Comparison of ENCODE assay signal across 27 cellular contexts in genomic region chr10:63910806-63911205, GRCh38.
"Had no signal": no experiment of that assay in that cellular context is flagged by ENCODE, and none has a peak within 500 bp of the region (broad histone marks: within the 10 kb centered on the region; RNA-seq: fewer than 3 reads in every experiment).

No MANE protein-coding gene starts in this region.

- H3K4me1 ChIP-seq: adrenal gland, body of pancreas, breast epithelium had no signal

- H3K9me3 ChIP-seq: adrenal gland, body of pancreas, breast epithelium had no signal

- H3K27me3 ChIP-seq: adrenal gland, body of pancreas had no signal

- FAIRE-seq: astrocyte, RCC 7860 had no signal

- H3K4me3 ChIP-seq: adrenal gland, body of pancreas, breast epithelium, PC-9 had no signal

- H3K4me2 ChIP-seq: PC-9 had no signal

- H2AFZ ChIP-seq: PC-9 had no signal

- DNase-seq: activated CD4-positive, alpha-beta T cell treated with anti-CD3 and anti-CD28 coated beads, Interleukin-2, amount 10 ng/mL, durations not matched to agents 24 days and 14 days; activated CD4-positive, alpha-beta T cell treated with anti-CD3 and anti-CD28 coated beads, Interleukin-2, amount 50 U/mL, for 4 hours; activated CD8-positive, alpha-beta T cell treated with anti-CD3 and anti-CD28 coated beads for 36 hours; activated gamma-delta T cell; activated naive CD4-positive, alpha-beta T cell treated with Interleukin-2 at 50 U/mL for 16 hours; activated T-cell treated with anti-CD3 and anti-CD28 coated beads, Interleukin-2, amount 50 U/mL, for 24 hours; adrenal gland; body of pancreas; cerebellar nuclear complex; Karpas-422; NCI-H1105; NCI-H1417 treated with DMSO at 0.1 percent for 48 hours; NCI-H1694; NCI-H1930; NCI-H345; NCI-H524 treated with DMSO at 0.1 percent for 48 hours; NCI-H748 treated with DMSO at 0.1 percent for 48 hours; NK-92 treated with Interleukin-12 subunit alpha and Interleukin-12 subunit beta, amount 100 ng/mL, for 24 hours; PC-9; SIG-M5; SW 1271; T1000; WERI-Rb-1 had no signal

- H3K27ac ChIP-seq: adrenal gland, body of pancreas, breast epithelium, PC-9, RWPE1, WERI-Rb-1 had no signal

- H3K36me3 ChIP-seq: adrenal gland, breast epithelium, WERI-Rb-1 had no signal
